8 cellular contexts compared by ENCODE assay signal in genomic region chr12:6943719-6944380, GRCh38. TPM values are rescaled to one million over a fixed set of nuclear protein-coding genes. Genes with fewer than 3 reads are reported as not detected.
DNase-seq lines count a peak whose midpoint lies in the region; ATAC-seq and TF ChIP-seq lines count a peak whose summit lies in the region.

A gene with protein sequence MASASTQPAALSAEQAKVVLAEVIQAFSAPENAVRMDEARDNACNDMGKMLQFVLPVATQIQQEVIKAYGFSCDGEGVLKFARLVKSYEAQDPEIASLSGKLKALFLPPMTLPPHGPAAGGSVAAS (plus strand): TSS chr12:6944022. CDS start chr12:6944122, 100 bp downstream.
RNU7-1 (plus strand) TSS chr12:6943816.

- no peaks in the 10 kb centered on the region for H3K9me3 ChIP-seq in SK-N-MC (ENCODE audit: low read depth, low read length)

- peak within 1 kb of the TSS; percentile 99 for H3K27ac ChIP-seq in SK-N-MC
- peak within 1 kb of the TSS; percentile 97 for H3K27ac ChIP-seq in adipose tissue (ENCODE audit: low read depth, low read length)

- intact Hi-C loops in Right ventricle myocardium superior (cut with DNase I) (loop anchor here (5.0 to 10.0 kb wide), 2 partner anchors 98 to 171 kb away; no protein-coding TSS in a partner anchor), posterior cingulate gyrus (cut with DNase I) (loop anchor here (1.0 to 10.0 kb wide), 3 partner anchors 21 to 245 kb away; partner anchors contain the start of gene PEX5)

- peaks cover 16% of the 10 kb centered on the region; the same call in 1 of the 2 replicates for H3K36me3 ChIP-seq in SK-N-MC (ENCODE audit: insufficient read depth, low read length)

- no peak for TF ChIP-seq CTCF in GM12875 (IDR thresholded peaks at IDR 0.05; ENCODE audit: borderline replicate concordance, insufficient read depth, low read depth, low read length)

- 0% methylated on average over 31 of the region's 31 CpGs for WGBS in adipose tissue, 3 donors

- DNase-seq in NCI-H1105 (lab: John Stamatoyannopoulos, UW) (peak; percentile 87), SK-N-MC (ENCODE audit: low read depth, low spot score) (peak; percentile 97), Right ventricle myocardium superior (peak; percentile 86), posterior cingulate gyrus (peak; percentile 54 to 94 (median 68)), 8988T (no peak)

- peak within 1 kb of the TSS; percentile 83 for H3K9ac ChIP-seq in SK-N-MC (ENCODE audit: insufficient read length)

- peak within 1 kb of the TSS; percentile 87 for H3K4me3 ChIP-seq in GM12875 (ENCODE audit: low read depth, low read length)
- H3K4me3 ChIP-seq in SK-N-MC, result peak within 1 kb of the TSS; percentile 97

- peak; percentile 35 for ATAC-seq in HG02642 (IDR thresholded peaks at IDR 0.05; ENCODE audit: poor library complexity, unreplicated experiment)
- peak; percentile 72 for ATAC-seq in Right ventricle myocardium superior (ENCODE audit: poor library complexity)

RNA-seq across cellular contexts. Expression of the first gene that starts in this region (rescaled TPM):
- 100 to 1,000 TPM; 326 to 584 (median 368) TPM for polyA plus RNA-seq in adipose tissue
- total RNA-seq in Right ventricle myocardium superior, result 251 TPM

RNA-seq across cellular contexts. Expression of gene RNU7-1, which starts in this region (rescaled TPM):
- polyA plus RNA-seq in adipose tissue, result not detected
- total RNA-seq in Right ventricle myocardium superior, result not detected
